In the genomic region with DNA sequence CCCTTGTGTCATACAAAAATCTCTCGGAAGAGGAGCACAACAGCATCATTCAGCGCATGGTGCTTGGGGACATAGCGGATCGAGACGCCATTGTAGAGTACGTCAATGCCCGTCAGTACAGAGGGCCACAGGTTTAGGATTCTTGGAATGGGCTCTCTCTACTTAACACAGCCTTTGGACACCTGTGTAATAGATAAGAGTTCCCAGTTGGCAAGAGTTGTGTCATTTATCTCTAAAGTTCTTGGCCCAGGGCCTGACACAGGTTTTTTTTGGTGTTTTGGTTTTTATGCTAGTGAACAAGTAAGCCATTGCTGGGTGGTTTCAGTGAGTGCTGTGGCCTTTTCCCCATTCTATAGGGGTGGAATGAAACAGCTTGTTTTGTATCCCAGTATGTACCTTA, we compare ENCODE assay signal across 24 cellular contexts.
"Had no signal": no experiment of that assay in that cellular context is flagged by ENCODE, and none has a peak within 500 bp of the region (broad histone marks: within the 10 kb centered on the region; RNA-seq: fewer than 3 reads in every experiment).

No MANE protein-coding gene starts in this region.

- H3K27ac Mint-ChIP-seq: activated naive CD4-positive, alpha-beta T cell treated with anti-CD3 and anti-CD28 coated beads, Interleukin-2, amount 50 U/mL, for 24 hours; activated T-helper 2 cell treated with anti-CD3 and anti-CD28 coated beads, Interferon-gamma antibody, Interleukin-2, Interleukin-4, amounts not matched to agents 10 μg/mL and 5 μg/mL and 100 μg/mL, durations not matched to agents 14 hours and 24 hours and 36 hours; nephron; T-helper 2 cell treated with Interferon-gamma antibody and Interleukin-4, amounts not matched to agents 5 μg/mL and 100 μg/mL, for 36 hours had no signal

- H3K27ac ChIP-seq: ascending aorta, brain microvascular endothelial cell, gastroesophageal sphincter, hepatocyte, psoas muscle, suprapubic skin, tibial nerve had no signal

- H3K9me3 Mint-ChIP-seq: activated naive CD4-positive, alpha-beta T cell treated with anti-CD3 and anti-CD28 coated beads, Interleukin-2, amount 50 U/mL, for 24 hours had no signal

- H3K4me3 Mint-ChIP-seq: activated naive CD4-positive, alpha-beta T cell treated with anti-CD3 and anti-CD28 coated beads, Interleukin-2, amount 50 U/mL, for 24 hours; nephron; T-cell; T-helper 2 cell treated with Interferon-gamma antibody and Interleukin-4, amounts not matched to agents 5 μg/mL and 100 μg/mL, for 36 hours had no signal

- ATAC-seq: gastroesophageal sphincter, left colon, psoas muscle, T-cell had no signal

- H3K27me3 ChIP-seq: ascending aorta, brain microvascular endothelial cell, gastroesophageal sphincter, hepatocyte, suprapubic skin, tibial nerve had no signal

- DNase-seq: activated CD4-positive, alpha-beta T cell treated with anti-CD3 and anti-CD28 coated beads for 4 hours; activated CD4-positive, alpha-beta T cell treated with anti-CD3 and anti-CD28 coated beads, Interleukin-2, amount 50 U/mL, for 48 hours; activated CD4-positive, CD25-positive, alpha-beta regulatory T cell; activated CD8-positive, alpha-beta memory T cell treated with anti-CD3 and anti-CD28 coated beads, Interleukin-2, amount 50 U/mL, for 48 hours; activated T-cell treated with anti-CD3 and anti-CD28 coated beads, Interleukin-2, amount 50 U/mL, for 48 hours; brain microvascular endothelial cell; central memory CD4-positive, alpha-beta T cell; kidney; left colon; mesendoderm; psoas muscle; stimulated activated CD4-positive, alpha-beta T cell treated with anti-CD3 and anti-CD28 coated beads, Interleukin-15, amount 100 ng/mL, for 24 hours; stimulated activated naive CD4-positive, alpha-beta T cell; T-cell had no signal

- H3K4me1 Mint-ChIP-seq: nephron had no signal

- H3K27me3 Mint-ChIP-seq: activated naive CD4-positive, alpha-beta T cell treated with anti-CD3 and anti-CD28 coated beads, Interleukin-2, amount 50 U/mL, for 24 hours; T-cell had no signal

- H3K4me3 ChIP-seq: ascending aorta, gastroesophageal sphincter, hepatocyte, lung, psoas muscle, suprapubic skin, tibial nerve had no signal

- H3K4me1 ChIP-seq: ascending aorta, suprapubic skin had no signal
